Comparison of ENCODE assay signal across 10 cellular contexts in genomic region chr16:2519711-2520080, GRCh38. TPM values are rescaled to one million over a fixed set of nuclear protein-coding genes. Genes with fewer than 3 reads are reported as not detected.
DNase-seq lines count a peak whose midpoint lies in the region; ATAC-seq and TF ChIP-seq lines count a peak whose summit lies in the region.
"Had no signal": no experiment of that assay in that cellular context is flagged by ENCODE, and none has a peak within 500 bp of the region (broad histone marks: within the 10 kb centered on the region; RNA-seq: fewer than 3 reads in every experiment).

No MANE protein-coding gene starts in this region.

- H3K4me1 Mint-ChIP-seq in stimulated activated naive CD8-positive, alpha-beta T cell treated with anti-CD3 and anti-CD28 coated beads, Interleukin-15, amount 100 ng/mL, for 72 hours = peaks cover 80% of the 10 kb centered on the region

- no peaks in the 10 kb centered on the region for H3K9me3 Mint-ChIP-seq in activated naive CD4-positive, alpha-beta T cell treated with anti-CD3 and anti-CD28 coated beads, Interleukin-2, amount 50 U/mL, for 72 hours
- H3K9me3 Mint-ChIP-seq in stimulated activated naive CD8-positive, alpha-beta T cell treated with anti-CD3 and anti-CD28 coated beads, Interleukin-15, amount 100 ng/mL, for 72 hours = no peaks in the 10 kb centered on the region

- TF ChIP-seq CTCF in HL-60 (IDR thresholded peaks at IDR 0.05; ENCODE audit: insufficient read depth, low read length) = no peak

- H3K27ac ChIP-seq in HL-60 (replicated peaks) = no peak overlapping the region; the same call in 1 of the 2 replicates

- H3K36me3 Mint-ChIP-seq in activated naive CD4-positive, alpha-beta T cell treated with anti-CD3 and anti-CD28 coated beads, Interleukin-2, amount 50 U/mL, for 72 hours = peaks cover 4 to 20% of the 10 kb centered on the region in 2 donors

- DNase-seq in HL-60 (ENCODE audit: low read depth in 1 of 2, low spot score in 1 of 2) = no peak
- DNase-seq in activated naive CD4-positive, alpha-beta T cell treated with anti-CD3 and anti-CD28 coated beads, Interleukin-2, amount 50 U/mL, for 72 hours (ENCODE audit: low spot score in 2 of 2) = no peak
- DNase-seq in stimulated activated naive CD8-positive, alpha-beta T cell treated with anti-CD3 and anti-CD28 coated beads, Interleukin-15, amount 100 ng/mL, for 72 hours = no peak
- DNase-seq in NCI-H748 (lab: John Stamatoyannopoulos, UW; ENCODE audit: unreplicated experiment) = no peak
- DNase-seq: cortex of kidney, NCI-H748 treated with DMSO at 0.1 percent for 48 hours had no signal

- H3K4me3 Mint-ChIP-seq in stimulated activated naive CD8-positive, alpha-beta T cell treated with anti-CD3 and anti-CD28 coated beads, Interleukin-15, amount 100 ng/mL, for 72 hours = peak overlapping the region; percentile 80 to 82

- peak; percentile 2 to 5 for ATAC-seq in activated naive CD4-positive, alpha-beta T cell treated with anti-CD3 and anti-CD28 coated beads, Interleukin-2, amount 50 U/mL, for 72 hours
- ATAC-seq in stimulated activated naive CD8-positive, alpha-beta T cell treated with anti-CD3 and anti-CD28 coated beads, Interleukin-15, amount 100 ng/mL, for 72 hours = no peak
- ATAC-seq in GM18858 (IDR thresholded peaks at IDR 0.05; ENCODE audit: unreplicated experiment) (no peak), GM18867 (IDR thresholded peaks at IDR 0.05; ENCODE audit: unreplicated experiment) (no peak), GM19395 (IDR thresholded peaks at IDR 0.05; ENCODE audit: unreplicated experiment) (no peak)

- no peaks in the 10 kb centered on the region for H3K27me3 Mint-ChIP-seq in stimulated activated naive CD8-positive, alpha-beta T cell treated with anti-CD3 and anti-CD28 coated beads, Interleukin-15, amount 100 ng/mL, for 72 hours

- peak overlapping the region; percentile 91 to 98 for H3K27ac Mint-ChIP-seq in activated naive CD4-positive, alpha-beta T cell treated with anti-CD3 and anti-CD28 coated beads, Interleukin-2, amount 50 U/mL, for 72 hours
- H3K27ac Mint-ChIP-seq in stimulated activated naive CD8-positive, alpha-beta T cell treated with anti-CD3 and anti-CD28 coated beads, Interleukin-15, amount 100 ng/mL, for 72 hours = peak overlapping the region; percentile 87 to 95

- H3K27me3 ChIP-seq in HL-60 (ENCODE audit: insufficient read depth, poor library complexity, severe bottlenecking) = no peaks in the 10 kb centered on the region

- peak overlapping the region; percentile 17 for H3K4me3 ChIP-seq in HL-60 (replicated peaks; ENCODE audit: insufficient read depth, low read length)
- peak overlapping the region; percentile 20; the same call in 1 of the 2 replicates for H3K4me3 ChIP-seq in iPS-18c (ENCODE audit: insufficient read depth, low read depth, low read length)

- no peaks in the 10 kb centered on the region for H3K9me3 ChIP-seq in iPS-18c (ENCODE audit: control insufficient read depth, insufficient read depth, low read length)

RNA-seq across cellular contexts. Expression of gene AMDHD2, which starts 0.5 kb away (rescaled TPM):
- 10 to 100 TPM; 37.0 to 37.2 TPM for total RNA-seq in activated naive CD4-positive, alpha-beta T cell treated with anti-CD3 and anti-CD28 coated beads, Interleukin-2, amount 50 U/mL, for 72 hours

RNA-seq across cellular contexts. Expression of gene ATP6V0C, which starts 5.9 kb away (rescaled TPM):
- 100 to 1,000 TPM in 1 of 2 donors, 10 to 100 TPM in 1; 94.4 to 127 TPM for total RNA-seq in activated naive CD4-positive, alpha-beta T cell treated with anti-CD3 and anti-CD28 coated beads, Interleukin-2, amount 50 U/mL, for 72 hours

RNA-seq across cellular contexts. Expression of gene CEMP1, which starts 11.5 kb away (rescaled TPM):
- under 1 TPM in 1 of 2 donors, not detected in 1; 0.50 TPM for total RNA-seq in activated naive CD4-positive, alpha-beta T cell treated with anti-CD3 and anti-CD28 coated beads, Interleukin-2, amount 50 U/mL, for 72 hours

RNA-seq across cellular contexts. Expression of gene PDPK1, which starts 18.1 kb away (rescaled TPM):
- 10 to 100 TPM; 36.5 to 57.6 TPM for total RNA-seq in activated naive CD4-positive, alpha-beta T cell treated with anti-CD3 and anti-CD28 coated beads, Interleukin-2, amount 50 U/mL, for 72 hours

RNA-seq across cellular contexts. Expression of gene TBC1D24, which starts 44.8 kb away (rescaled TPM):
- total RNA-seq in activated naive CD4-positive, alpha-beta T cell treated with anti-CD3 and anti-CD28 coated beads, Interleukin-2, amount 50 U/mL, for 72 hours = 10 to 100 TPM in 1 of 2 donors, 1 to 10 TPM in 1; 7.8 to 10.6 TPM

Comparison
In these comparisons a context has a peak if more than half of its experiments do, and no peak if none do; other contexts are left out.
1. ATAC-seq: peak in activated naive CD4-positive, alpha-beta T cell treated with anti-CD3 and anti-CD28 coated beads, Interleukin-2, amount 50 U/mL, for 72 hours (2 of 2); none in stimulated activated naive CD8-positive, alpha-beta T cell treated with anti-CD3 and anti-CD28 coated beads, Interleukin-15, amount 100 ng/mL, for 72 hours (single experiment), GM18858 (single experiment), GM18867 (single experiment) and GM19395 (single experiment).